ENCODE assay signal across 28 cellular contexts in the genomic region with DNA sequence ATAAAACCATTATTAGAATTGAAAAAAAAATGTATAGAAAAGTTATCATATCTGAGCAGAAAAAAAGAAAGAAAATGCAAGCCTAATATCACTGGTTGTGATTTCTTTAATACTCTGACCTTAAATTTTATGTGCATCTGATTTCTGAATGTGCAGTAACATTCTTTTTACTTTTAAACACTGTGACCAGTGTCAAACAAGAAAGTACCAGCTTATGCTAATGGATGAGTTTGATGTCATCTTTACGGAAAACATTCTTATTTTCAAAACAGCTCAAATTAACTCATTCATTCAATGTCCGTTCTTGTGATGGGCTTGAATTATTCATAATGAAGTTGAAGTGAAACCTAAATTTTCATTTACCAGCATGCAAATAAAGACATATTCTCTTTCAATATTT.
"Had no signal": no experiment of that assay in that cellular context is flagged by ENCODE, and none has a peak within 500 bp of the region (broad histone marks: within the 10 kb centered on the region; RNA-seq: fewer than 3 reads in every experiment).

A gene with protein sequence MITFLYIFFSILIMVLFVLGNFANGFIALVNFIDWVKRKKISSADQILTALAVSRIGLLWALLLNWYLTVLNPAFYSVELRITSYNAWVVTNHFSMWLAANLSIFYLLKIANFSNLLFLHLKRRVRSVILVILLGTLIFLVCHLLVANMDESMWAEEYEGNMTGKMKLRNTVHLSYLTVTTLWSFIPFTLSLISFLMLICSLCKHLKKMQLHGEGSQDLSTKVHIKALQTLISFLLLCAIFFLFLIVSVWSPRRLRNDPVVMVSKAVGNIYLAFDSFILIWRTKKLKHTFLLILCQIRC (minus strand): TSS at position 101 of the 400 bp plus-strand sequence. CDS start 52 bp downstream, at position 49.

- DNase-seq: hypothalamus; immature natural killer cell; islet precursor cell; left ventricle myocardium inferior; mesendoderm; midbrain; mucosa of descending colon; naive thymus-derived CD4-positive, alpha-beta T cell; nucleus accumbens; retina; right cardiac atrium; stimulated activated CD4-positive, alpha-beta T cell treated with anti-CD3 and anti-CD28 coated beads, Interleukin-12 subunit alpha, Interleukin-12 subunit beta, amount 100 ng/mL, for 4 hours; stimulated activated CD4-positive, alpha-beta T cell treated with anti-CD3 and anti-CD28 coated beads, Interleukin-15, amount 100 ng/mL, for 24 hours; stimulated activated CD4-positive, alpha-beta T cell treated with anti-CD3 and anti-CD28 coated beads, Interleukin-2, amount 100 ng/mL, for 24 hours; stimulated activated CD4-positive, alpha-beta T cell treated with anti-CD3 and anti-CD28 coated beads, Interleukin-4, amount 100 ng/mL, for 1 hour; stimulated activated naive B cell treated with anti-CD40 and anti-IgM and Interleukin-4, amounts not matched to agents 10 μg/mL and 1 μg/mL and 100 μg/mL, for 72 hours; stimulated activated naive CD8-positive, alpha-beta T cell treated with anti-CD3 and anti-CD28 coated beads, Interleukin-15, Interleukin-2, amounts not matched to agents 100 U/mL and 50 U/mL, for 24 hours; stomach; testis; thyroid gland; transverse colon; upper lobe of left lung had no signal

- H3K27ac Mint-ChIP-seq: immature natural killer cell; naive thymus-derived CD4-positive, alpha-beta T cell; natural killer cell treated with Interleukin-12 subunit alpha and Interleukin-12 subunit beta and Interleukin-15 and Interleukin-18, amount 100 ng/mL, for 72 hours; progenitor cell of endocrine pancreas; stimulated activated naive B cell treated with anti-CD40 and anti-IgM and Interleukin-4, amounts not matched to agents 10 μg/mL and 1 μg/mL and 100 μg/mL, for 72 hours had no signal

- ATAC-seq: mucosa of descending colon; naive thymus-derived CD4-positive, alpha-beta T cell; natural killer cell treated with Interleukin-12 subunit alpha and Interleukin-12 subunit beta and Interleukin-15 and Interleukin-18, amount 100 ng/mL, for 72 hours; right cardiac atrium; sciatic nerve; stimulated activated naive B cell treated with anti-CD40 and anti-IgM and Interleukin-4, amounts not matched to agents 10 μg/mL and 1 μg/mL and 100 μg/mL, for 72 hours; stimulated activated naive CD8-positive, alpha-beta T cell treated with anti-CD3 and anti-CD28 coated beads, Interleukin-15, Interleukin-2, amounts not matched to agents 100 U/mL and 50 U/mL, for 24 hours had no signal

- H3K4me3 Mint-ChIP-seq: immature natural killer cell; naive thymus-derived CD4-positive, alpha-beta T cell; natural killer cell treated with Interleukin-12 subunit alpha and Interleukin-12 subunit beta and Interleukin-15 and Interleukin-18, amount 100 ng/mL, for 72 hours; stimulated activated naive B cell treated with anti-CD40 and anti-IgM and Interleukin-4, amounts not matched to agents 10 μg/mL and 1 μg/mL and 100 μg/mL, for 72 hours had no signal

- H3K9me3 Mint-ChIP-seq: natural killer cell treated with Interleukin-12 subunit alpha and Interleukin-12 subunit beta and Interleukin-15 and Interleukin-18, amount 100 ng/mL, for 72 hours had no signal

- H3K9me3 ChIP-seq: testis, thyroid gland, vagina had no signal

- H3K27ac ChIP-seq: left ventricle myocardium inferior, parathyroid adenoma, skin epidermis, stomach, testis, thyroid gland, transverse colon, upper lobe of left lung, vagina had no signal

- H3K27me3 Mint-ChIP-seq: progenitor cell of endocrine pancreas; stimulated activated naive B cell treated with anti-CD40 and anti-IgM and Interleukin-4, amounts not matched to agents 10 μg/mL and 1 μg/mL and 100 μg/mL, for 72 hours had no signal
